8 cellular contexts compared by ENCODE assay signal in the genomic region with DNA sequence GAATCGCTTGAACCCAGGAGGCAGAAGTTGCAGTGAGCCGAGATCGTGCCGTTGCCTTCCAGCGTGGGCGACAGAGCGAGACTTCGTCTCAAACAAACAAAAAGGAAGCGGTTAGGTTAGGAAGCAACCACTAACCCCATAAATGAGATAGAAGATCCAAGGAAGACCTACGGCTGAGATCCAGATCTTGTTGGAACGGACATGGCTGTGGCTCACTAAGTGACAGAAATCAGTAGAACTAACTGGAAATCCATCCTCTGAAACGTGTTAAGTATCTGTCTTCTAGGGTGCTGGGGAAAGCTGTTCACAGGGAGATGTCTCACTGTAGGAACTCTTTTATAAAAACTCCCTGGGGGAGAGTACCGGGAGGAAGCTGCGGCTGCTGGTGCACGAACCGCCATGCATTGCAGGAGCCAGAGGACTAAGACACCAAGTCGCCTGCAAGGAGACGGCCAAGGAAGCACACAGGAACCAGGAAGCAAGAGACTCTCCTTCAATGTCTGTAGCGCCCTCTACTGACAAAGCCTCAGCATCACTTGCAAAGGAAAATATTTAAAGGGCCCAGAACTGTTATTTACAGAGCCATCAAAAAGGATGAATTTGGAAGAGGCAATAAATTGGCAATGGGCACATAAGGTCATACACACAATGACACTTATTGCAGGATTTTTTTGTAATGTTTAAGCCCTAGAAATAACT. TPM values are rescaled to one million over a fixed set of nuclear protein-coding genes. Genes with fewer than 3 reads are reported as not detected.
DNase-seq lines count a peak whose midpoint lies in the region; ATAC-seq, FAIRE-seq and TF ChIP-seq lines count a peak whose summit lies in the region.

No MANE protein-coding gene starts in this region.

- H3K36me3 ChIP-seq in HepG2 (replicated peaks in 1 of 2; ENCODE audit: control insufficient read depth in 1 of 2, insufficient read depth in 2 of 2, low read length in 2 of 2) = no peaks in the 10 kb centered on the region

- no peak for TF ChIP-seq POLR2A in HepG2 (IDR thresholded peaks at IDR 0.05; ENCODE audit: insufficient read depth in 1 of 2, low read depth in 2 of 2, low read length in 2 of 2)

- peaks cover 8% of the 10 kb centered on the region; the same call in 1 of the 2 replicates for H3K4me1 ChIP-seq in HepG2 (ENCODE audit: insufficient read depth, low read length)

- whole genome bisulfite sequencing in HepG2 (ENCODE audit: low lambda C conversion rate) = 80% methylated on average over 19 of the region's 19 CpGs

- no peak overlapping the region for H3K9ac ChIP-seq in HepG2 (ENCODE audit: insufficient read depth, low read depth, low read length)

- no peak overlapping the region for H2AFZ ChIP-seq in HepG2 (ENCODE audit: low read length)

- no peaks in the 10 kb centered on the region for H3K79me2 ChIP-seq in HepG2 (ENCODE audit: insufficient read depth, low read length)

- ATAC-seq in HG03442 (IDR thresholded peaks at IDR 0.05; ENCODE audit: unreplicated experiment) (peak; percentile 72), HepG2 (peak; percentile 53; the same call in 2 of the 3 replicates), GM21717 (IDR thresholded peaks at IDR 0.05; ENCODE audit: unreplicated experiment) (no peak), GM18511 (IDR thresholded peaks at IDR 0.05; ENCODE audit: unreplicated experiment) (no peak)

- no peak overlapping the region for H3K27ac ChIP-seq in HepG2 (ENCODE audit: extremely low read length, insufficient read depth, low read length)

- BruUV-seq in HepG2 (replicated peaks; lab: Mats Ljungman, UMichigan) = no TSS peak

- TF ChIP-seq RAD21 in HepG2 (CRISPR knock-in tag; IDR thresholded peaks at IDR 0.05) = no peak

- H3K27me3 ChIP-seq in HepG2 (ENCODE audit: control insufficient read depth in 1 of 2, insufficient read depth in 2 of 2, low read length in 2 of 2) = no peaks in the 10 kb centered on the region

- in situ Hi-C loops in HepG2 (cut with HindIII; ENCODE audit: extremely low pct_ligation_motif_present, low pct_unique_long_range_greater_than_20kb) = no loop called here

- intact Hi-C loops in HepG2 (cut with micrococcal nuclease; ENCODE audit: unreplicated experiment) = no loop called here

- CTCF ChIA-PET in HepG2 (lab: Yijun Ruan, JAX; ENCODE audit: low intra/inter-chr PET ratio, low total read pairs) = interaction anchor here (1.3 kb wide), 1 partner anchor 111 kb away, joined by 10 read pairs; no protein-coding TSS in a partner anchor

- peak; percentile 53 for DNase-seq in stimulated activated CD4-positive, alpha-beta T cell treated with anti-CD3 and anti-CD28 coated beads, Interleukin-15, amount 100 ng/mL, for 24 hours
- DNase-seq in stimulated activated CD4-positive, alpha-beta T cell treated with anti-CD3 and anti-CD28 coated beads, Interleukin-4, amount 100 ng/mL, for 1 hour = no peak
- DNase-seq in RPMI7951 (ENCODE audit: low read depth) (peak; percentile 76), HepG2 (ENCODE audit: low spot score) (peak; percentile 49)
- DNase-seq in central memory CD4-positive, alpha-beta T cell = peak; percentile 63

- POLR2A ChIA-PET in HepG2 (lab: Yijun Ruan, JAX) = no interaction called here

- TF ChIP-seq EP300 in HepG2 (IDR thresholded peaks at IDR 0.05; ENCODE audit: low read depth in 2 of 2, low read length in 2 of 2) = no peak
- no peak for TF ChIP-seq EP300 in HepG2 (CRISPR knock-in tag; IDR thresholded peaks at IDR 0.05; ENCODE audit: borderline replicate concordance)

- H3K4me3 ChIP-seq in HepG2 (replicated peaks in 1 of 3; ENCODE audit: insufficient read depth in 1 of 3, low read depth in 2 of 3, low read length in 3 of 3) = no peak overlapping the region

- H3K4me2 ChIP-seq in HepG2 (ENCODE audit: low read depth, low read length) = no peak overlapping the region

- no peaks in the 10 kb centered on the region for H4K20me1 ChIP-seq in HepG2 (ENCODE audit: insufficient read depth, low read length)

- FAIRE-seq in HepG2 (lab: Jason Lieb, UNC) = peak; percentile 21

- peak; percentile 76 for TF ChIP-seq CTCF in HepG2 (CRISPR knock-in tag; IDR thresholded peaks at IDR 0.05)

- no peaks in the 10 kb centered on the region for H3K9me3 ChIP-seq in HepG2 (ENCODE audit: low read length)

RNA-seq across cellular contexts. Expression of a gene that starts 16.9 kb away (rescaled TPM):
- 10.7 and 11.7 TPM in 2 replicates for total RNA-seq in RPMI7951 (2014; rRNA removed; shearing (Covaris generic))
- 14.8 and 22.2 TPM in 2 replicates for total RNA-seq in HepG2 (2016; rRNA removed; fragmentation: Illumina TruSeq; extraction: Trizol)
- total RNA-seq in HepG2 (2016; cell fraction: cytosol; rRNA removed; fragmentation: Illumina TruSeq; extraction: Trizol; ENCODE audit: low read depth) = 1.1 and 1.2 TPM in 2 replicates
- 16.2 and 20.9 TPM in 2 replicates for total RNA-seq in HepG2 (2016; cell fraction: insoluble cytoplasmic fraction; rRNA removed; fragmentation: Illumina TruSeq; extraction: Trizol)
- 3.3 and 4.4 TPM in 2 replicates for total RNA-seq in HepG2 (2016; cell fraction: membrane; rRNA removed; fragmentation: Illumina TruSeq; extraction: Trizol)
- 9.3 and 9.9 TPM in 2 replicates for total RNA-seq in HepG2 (2016; cell fraction: nucleus; rRNA removed; fragmentation: Illumina TruSeq; extraction: Trizol)
- polyA plus RNA-seq in HepG2 (2011; rRNA removed) = 5.4 and 6.9 TPM in 2 replicates
- polyA plus RNA-seq in HepG2 (2011; cell fraction: cytosol; rRNA removed) = 5.7 and 7.0 TPM in 2 replicates
- polyA plus RNA-seq in HepG2 (2011; cell fraction: nucleus; rRNA removed) = 3.7 and 3.8 TPM in 2 replicates
- polyA plus RNA-seq in HepG2 (2012) = 5.1 and 6.9 TPM in 2 replicates
- polyA plus RNA-seq in HepG2 (2016; cell fraction: cytosol; fragmentation: Illumina TruSeq; extraction: Trizol; ENCODE audit: low read depth) = 0.76 and 0.80 TPM in 2 replicates
- polyA plus RNA-seq in HepG2 (2016; cell fraction: insoluble cytoplasmic fraction; fragmentation: Illumina TruSeq; extraction: Trizol; ENCODE audit: low read depth) = 13.3 and 15.1 TPM in 2 replicates
- polyA plus RNA-seq in HepG2 (2016; cell fraction: membrane; fragmentation: Illumina TruSeq; extraction: Trizol; ENCODE audit: low read depth) = 1.7 and 2.0 TPM in 2 replicates
- polyA plus RNA-seq in HepG2 (2016; cell fraction: nucleus; fragmentation: Illumina TruSeq; extraction: Trizol; ENCODE audit: insufficient read depth, low read depth) = 9.4 and 9.7 TPM in 2 replicates
- polyA minus RNA-seq in HepG2 (2011; rRNA and poly(A)+ RNA removed; ENCODE audit: low replicate concordance) = 14.5 and 22.2 TPM in 2 replicates
- 7.8 and 7.9 TPM in 2 replicates for polyA minus RNA-seq in HepG2 (2011; cell fraction: cytosol; rRNA and poly(A)+ RNA removed)
- 7.9 and 9.3 TPM in 2 replicates for polyA minus RNA-seq in HepG2 (2011; cell fraction: nucleus; rRNA and poly(A)+ RNA removed)

RNA-seq across cellular contexts. Expression of a gene that starts 47.6 kb away (rescaled TPM):
- total RNA-seq in RPMI7951 (2014; rRNA removed; shearing (Covaris generic)) = 0.12 and 0.49 TPM in 2 replicates
- total RNA-seq in HepG2 (2016; rRNA removed; fragmentation: Illumina TruSeq; extraction: Trizol) = 0.07 TPM in 1 of 2 replicates, not detected in the other
- total RNA-seq in HepG2 (2016; cell fraction: cytosol; rRNA removed; fragmentation: Illumina TruSeq; extraction: Trizol; ENCODE audit: low read depth) = not detected in 2 replicates
- 0.28 TPM in 1 of 2 replicates, not detected in the other for total RNA-seq in HepG2 (2016; cell fraction: insoluble cytoplasmic fraction; rRNA removed; fragmentation: Illumina TruSeq; extraction: Trizol)
- not detected in 2 replicates for total RNA-seq in HepG2 (2016; cell fraction: membrane; rRNA removed; fragmentation: Illumina TruSeq; extraction: Trizol)
- 0.16 and 0.47 TPM in 2 replicates for total RNA-seq in HepG2 (2016; cell fraction: nucleus; rRNA removed; fragmentation: Illumina TruSeq; extraction: Trizol)
- 0.03 and 0.04 TPM in 2 replicates for polyA plus RNA-seq in HepG2 (2011; rRNA removed)
- polyA plus RNA-seq in HepG2 (2011; cell fraction: cytosol; rRNA removed) = 0.03 and 0.06 TPM in 2 replicates
- polyA plus RNA-seq in HepG2 (2011; cell fraction: nucleus; rRNA removed) = 0.10 and 0.32 TPM in 2 replicates
- 0.04 TPM in 1 of 2 replicates, not detected in the other for polyA plus RNA-seq in HepG2 (2012)
- polyA plus RNA-seq in HepG2 (2016; cell fraction: cytosol; fragmentation: Illumina TruSeq; extraction: Trizol; ENCODE audit: low read depth) = not detected in 2 replicates
- polyA plus RNA-seq in HepG2 (2016; cell fraction: insoluble cytoplasmic fraction; fragmentation: Illumina TruSeq; extraction: Trizol; ENCODE audit: low read depth) = not detected in 2 replicates
- polyA plus RNA-seq in HepG2 (2016; cell fraction: membrane; fragmentation: Illumina TruSeq; extraction: Trizol; ENCODE audit: low read depth) = not detected in 2 replicates
- 0.16 TPM in 1 of 2 replicates, not detected in the other for polyA plus RNA-seq in HepG2 (2016; cell fraction: nucleus; fragmentation: Illumina TruSeq; extraction: Trizol; ENCODE audit: insufficient read depth, low read depth)
- 0.54 and 1.2 TPM in 2 replicates for polyA minus RNA-seq in HepG2 (2011; rRNA and poly(A)+ RNA removed; ENCODE audit: low replicate concordance)
- polyA minus RNA-seq in HepG2 (2011; cell fraction: cytosol; rRNA and poly(A)+ RNA removed) = not detected in 2 replicates
- polyA minus RNA-seq in HepG2 (2011; cell fraction: nucleus; rRNA and poly(A)+ RNA removed) = 0.12 and 0.26 TPM in 2 replicates

RNA-seq across cellular contexts. Expression of a gene that starts 51.4 kb away (rescaled TPM):
- total RNA-seq in RPMI7951 (2014; rRNA removed; shearing (Covaris generic)) = 0.60 TPM in 1 of 2 replicates, not detected in the other
- 4.8 and 5.4 TPM in 2 replicates for total RNA-seq in HepG2 (2016; rRNA removed; fragmentation: Illumina TruSeq; extraction: Trizol)
- 12.1 and 19.1 TPM in 2 replicates for total RNA-seq in HepG2 (2016; cell fraction: cytosol; rRNA removed; fragmentation: Illumina TruSeq; extraction: Trizol; ENCODE audit: low read depth)
- total RNA-seq in HepG2 (2016; cell fraction: insoluble cytoplasmic fraction; rRNA removed; fragmentation: Illumina TruSeq; extraction: Trizol) = 6.5 and 7.6 TPM in 2 replicates
- total RNA-seq in HepG2 (2016; cell fraction: membrane; rRNA removed; fragmentation: Illumina TruSeq; extraction: Trizol) = 9.0 and 12.8 TPM in 2 replicates
- total RNA-seq in HepG2 (2016; cell fraction: nucleus; rRNA removed; fragmentation: Illumina TruSeq; extraction: Trizol) = 4.3 and 7.6 TPM in 2 replicates
- polyA plus RNA-seq in HepG2 (2011; rRNA removed) = 0.90 and 1.4 TPM in 2 replicates
- polyA plus RNA-seq in HepG2 (2011; cell fraction: cytosol; rRNA removed) = 1.5 and 2.5 TPM in 2 replicates
- polyA plus RNA-seq in HepG2 (2011; cell fraction: nucleus; rRNA removed) = 0.33 and 1.5 TPM in 2 replicates
- 3.7 and 3.8 TPM in 2 replicates for polyA plus RNA-seq in HepG2 (2012)
- polyA plus RNA-seq in HepG2 (2016; cell fraction: cytosol; fragmentation: Illumina TruSeq; extraction: Trizol; ENCODE audit: low read depth) = 13.7 and 20.5 TPM in 2 replicates
- polyA plus RNA-seq in HepG2 (2016; cell fraction: insoluble cytoplasmic fraction; fragmentation: Illumina TruSeq; extraction: Trizol; ENCODE audit: low read depth) = 4.9 and 5.4 TPM in 2 replicates
- 4.5 and 10.5 TPM in 2 replicates for polyA plus RNA-seq in HepG2 (2016; cell fraction: membrane; fragmentation: Illumina TruSeq; extraction: Trizol; ENCODE audit: low read depth)
- 13.2 and 14.4 TPM in 2 replicates for polyA plus RNA-seq in HepG2 (2016; cell fraction: nucleus; fragmentation: Illumina TruSeq; extraction: Trizol; ENCODE audit: insufficient read depth, low read depth)
- polyA minus RNA-seq in HepG2 (2011; rRNA and poly(A)+ RNA removed; ENCODE audit: low replicate concordance) = 1.5 and 2.2 TPM in 2 replicates
- polyA minus RNA-seq in HepG2 (2011; cell fraction: cytosol; rRNA and poly(A)+ RNA removed) = 1.9 TPM in 1 of 2 replicates, not detected in the other
- polyA minus RNA-seq in HepG2 (2011; cell fraction: nucleus; rRNA and poly(A)+ RNA removed) = 6.2 and 8.6 TPM in 2 replicates

Comparison
In these comparisons a context has a peak if more than half of its experiments do, and no peak if none do; other contexts are left out.
1. ATAC-seq: peak in HG03442 (single experiment) and HepG2 (single experiment); none in GM21717 (single experiment) and GM18511 (single experiment).